9 cellular contexts compared by ENCODE assay signal in the genomic region with DNA sequence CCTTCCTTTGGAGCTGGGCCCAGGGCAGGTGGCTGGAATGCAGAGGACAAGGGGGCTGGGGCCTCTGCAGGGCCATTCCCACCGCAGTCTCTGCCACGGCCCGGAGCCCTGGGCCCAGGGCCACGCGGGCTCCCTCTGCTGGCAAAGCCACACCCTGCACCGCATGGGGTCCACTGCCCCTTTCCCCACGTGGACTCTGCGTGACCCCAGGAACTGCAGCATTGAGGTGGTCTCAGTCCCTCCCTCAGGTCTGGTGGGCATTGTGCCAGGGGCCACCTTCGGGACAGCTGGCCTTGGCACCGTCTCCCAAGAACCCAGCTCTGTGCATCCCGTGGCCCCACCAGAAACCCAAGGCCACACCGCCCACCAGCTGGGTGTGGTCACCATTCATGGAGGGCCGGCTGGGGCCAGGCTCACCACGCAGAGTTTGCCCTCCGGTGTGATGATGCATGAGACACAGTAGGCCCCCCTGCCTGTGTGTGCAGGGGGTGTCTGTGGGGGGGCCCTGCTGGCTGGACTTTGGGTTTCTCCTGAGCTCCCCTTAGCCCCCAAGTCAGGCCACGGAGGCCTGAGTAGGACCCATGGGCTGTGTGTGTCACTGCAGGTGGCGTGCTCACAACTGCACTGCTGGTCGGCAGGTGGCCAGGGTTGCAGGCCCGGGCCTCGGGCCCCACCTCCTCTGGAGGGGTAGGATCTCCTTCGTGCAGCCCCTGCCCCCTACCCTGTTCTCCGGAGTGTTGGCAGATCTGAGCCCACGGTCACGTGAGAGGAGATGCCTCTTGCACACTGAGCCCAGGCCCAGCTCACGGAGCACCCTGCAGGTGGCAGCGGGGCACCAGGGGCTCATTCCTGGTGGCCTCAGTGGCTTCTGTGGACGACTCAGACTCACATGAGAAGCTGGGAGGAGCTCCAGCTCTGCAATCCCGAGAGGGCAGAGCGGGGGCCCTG. TPM values are rescaled to one million over a fixed set of nuclear protein-coding genes. Genes with fewer than 3 reads are reported as not detected.
DNase-seq lines count a peak whose midpoint lies in the region; ATAC-seq, FAIRE-seq and TF ChIP-seq lines count a peak whose summit lies in the region.
"Had no signal": no experiment of that assay in that cellular context is flagged by ENCODE, and none has a peak within 500 bp of the region (broad histone marks: within the 10 kb centered on the region; RNA-seq: fewer than 3 reads in every experiment).

No MANE protein-coding gene starts in this region.

- H3K27ac ChIP-seq in IMR-90 (ENCODE audit: insufficient read depth, low read length) (no peak overlapping the region), stomach (peak overlapping the region in 1 of 5 donors; percentile 27)
- H3K27ac ChIP-seq in naive thymus-derived CD4-positive, alpha-beta T cell (ENCODE audit: low read depth, low read length), result no peak overlapping the region

- no peak overlapping the region for H3K27ac Mint-ChIP-seq in naive thymus-derived CD4-positive, alpha-beta T cell
- H3K27ac Mint-ChIP-seq: IgD-negative memory B cell had no signal

- H3K4me1 Mint-ChIP-seq in naive thymus-derived CD4-positive, alpha-beta T cell, result peaks cover 0 to 7% (median 0%) of the 10 kb centered on the region in 7 donors

- in situ Hi-C loops in IMR-90 (cut with MboI; ENCODE audit: low sequenced_read_pairs), result no loop called here

- TF ChIP-seq EP300 in stomach (IDR thresholded peaks at IDR 0.05), result no peak

- intact Hi-C loops in IMR-90 (cut with micrococcal nuclease) (loop anchor here (5.0 kb wide), 1 partner anchor 34 kb away; the partner anchor contains the start of gene MRPL20), stomach (cut with DNase I; ENCODE audit: low total_unique reads) (no loop called here)
- intact Hi-C loops in naive thymus-derived CD4-positive, alpha-beta T cell (cut with micrococcal nuclease), result loop anchor here in 1 of 2 donors (1.0 to 2.0 kb wide), 3 partner anchors 34 to 408 kb away; partner anchors contain the start of genes DVL1 and MRPL20

- no peak overlapping the region for H4K91ac ChIP-seq in IMR-90 (ENCODE audit: insufficient read depth, low read depth, low read length)

- H3K9me3 Mint-ChIP-seq in naive thymus-derived CD4-positive, alpha-beta T cell, result no peaks in the 10 kb centered on the region
- H3K9me3 Mint-ChIP-seq: IgD-negative memory B cell had no signal

- no peak overlapping the region for H2BK15ac ChIP-seq in IMR-90 (ENCODE audit: low read depth, low read length)

- H2AK5ac ChIP-seq in IMR-90 (ENCODE audit: low read depth, low read length), result peak overlapping the region; percentile 15; the same call in 1 of the 2 replicates

- DNase-seq in COLO668 (lab: John Stamatoyannopoulos, UW; ENCODE audit: unreplicated experiment) (peak; percentile 81), IMR-90 (no peak), stomach (peak; percentile 61), H54 (ENCODE audit: insufficient read length, low spot score) (no peak)
- peak; percentile 76 for DNase-seq in activated CD4-positive, alpha-beta T cell treated with anti-CD3 and anti-CD28 coated beads for 48 hours
- peak; percentile 38 for DNase-seq in effector CD8-positive, alpha-beta T cell (lab: John Stamatoyannopoulos, UW)
- peak in 8 of 9 donors; percentile 26 to 72 (median 48) for DNase-seq in naive thymus-derived CD4-positive, alpha-beta T cell

- H3K4me1 ChIP-seq in IMR-90 (ENCODE audit: control insufficient read depth, insufficient read depth, low read length) (no peaks in the 10 kb centered on the region), stomach (peaks cover 37 to 56% (median 44%) of the 10 kb centered on the region in 4 donors)
- peaks cover 0 to 4% of the 10 kb centered on the region in 2 donors for H3K4me1 ChIP-seq in naive thymus-derived CD4-positive, alpha-beta T cell (ENCODE audit: control insufficient read depth in 2 of 2, insufficient read depth in 2 of 2, low read length in 2 of 2)

- POLR2A ChIA-PET in IMR-90 (lab: Charles Lee; ENCODE audit: unreplicated experiment), result no interaction called here
- POLR2A ChIA-PET in naive thymus-derived CD4-positive, alpha-beta T cell (lab: Charles Lee), result interaction anchor here (0.6 to 1.1 kb wide), 2 partner anchors 33 to 67 kb away, joined by 3 to 4 read pairs; no protein-coding TSS in a partner anchor

- H3K27me3 Mint-ChIP-seq in naive thymus-derived CD4-positive, alpha-beta T cell, result peaks cover 0 to 4% (median 3%) of the 10 kb centered on the region in 5 donors

- no peak overlapping the region for H2BK120ac ChIP-seq in IMR-90 (ENCODE audit: low read depth, low read length)

- no peaks in the 10 kb centered on the region for H4K20me1 ChIP-seq in IMR-90 (ENCODE audit: insufficient read depth, low read length)

- peak overlapping the region in 1 of 10 donors; percentile 23 for H3K4me3 Mint-ChIP-seq in naive thymus-derived CD4-positive, alpha-beta T cell
- H3K4me3 Mint-ChIP-seq: IgD-negative memory B cell had no signal

- H2AK9ac ChIP-seq in IMR-90 (replicated peaks; ENCODE audit: low read depth, low read length, poor library complexity), result peak overlapping the region; percentile 21

- no TSS peak for BruUV-seq in IMR-90 (replicated peaks; lab: Mats Ljungman, UMichigan)

- CTCF ChIA-PET in IMR-90 (lab: Yijun Ruan, JAX), result interaction anchor here (1.1 to 2.1 kb wide), 4 partner anchors 9 to 41 kb away, joined by 3 to 6 read pairs (median 5); partner anchors contain the start of gene ATAD3C
- CTCF ChIA-PET in naive thymus-derived CD4-positive, alpha-beta T cell (lab: Charles Lee), result interaction anchor here (0.5 to 1.5 kb wide), 8 partner anchors 10 to 502 kb away, joined by 3 to 7 read pairs (median 3); no protein-coding TSS in a partner anchor

- no peak overlapping the region for H3K4me2 ChIP-seq in IMR-90 (ENCODE audit: low read depth, low read length)

- H3K79me1 ChIP-seq in IMR-90 (ENCODE audit: low read depth in 1 of 2, low read length in 2 of 2), result 0 out of 4 replicates have a peak, but pooled peaks cover 0 to 2% of the 10 kb centered on the region in 2 experiments

- no peak for FAIRE-seq in H54 (lab: Jason Lieb, UNC)

- H3K9ac ChIP-seq in IMR-90 (ENCODE audit: low read depth, low read length), result no peak overlapping the region

- H4K8ac ChIP-seq in IMR-90 (ENCODE audit: low read depth in 2 of 2, low read length in 2 of 2), result 0 out of 4 replicates have a peak overlapping the region, but pooled peaks of 1 of the 2 experiments have one; percentile 9

- H3K18ac ChIP-seq in IMR-90 (ENCODE audit: low read depth, low read length), result no peak overlapping the region

- H2BK5ac ChIP-seq in IMR-90 (ENCODE audit: low read depth, low read length, poor library complexity, severe bottlenecking), result no peak overlapping the region

- 0 out of 2 replicates have a peak, but pooled peaks cover 2% of the 10 kb centered on the region for H3K9me1 ChIP-seq in IMR-90 (ENCODE audit: insufficient read depth, low read length)

- no peak overlapping the region for H3K56ac ChIP-seq in IMR-90 (ENCODE audit: extremely low read depth, insufficient read depth, low read length)

- peak; percentile 96 for ATAC-seq in IMR-90 (ENCODE audit: low read depth)
- ATAC-seq in naive thymus-derived CD4-positive, alpha-beta T cell, result peak; percentile 89
- ATAC-seq in GM18519 (IDR thresholded peaks at IDR 0.05; ENCODE audit: low FRiP score, unreplicated experiment), result no peak

- H3K14ac ChIP-seq in IMR-90 (replicated peaks; ENCODE audit: low read depth, low read length), result no peak overlapping the region

- no peak overlapping the region for H2BK20ac ChIP-seq in IMR-90 (ENCODE audit: low read depth, low read length)

- no peaks in the 10 kb centered on the region for H3K9me3 ChIP-seq in IMR-90 (ENCODE audit: control insufficient read depth, insufficient read depth, low read length)
- H3K9me3 ChIP-seq in naive thymus-derived CD4-positive, alpha-beta T cell (ENCODE audit: control insufficient read depth in 2 of 3, low read length in 3 of 3), result no peaks in the 10 kb centered on the region
- no peaks in the 10 kb centered on the region for H3K9me3 ChIP-seq in stomach

- H3K4ac ChIP-seq in IMR-90 (ENCODE audit: low read depth, low read length), result no peak overlapping the region

- H2AFZ ChIP-seq in IMR-90 (replicated peaks; ENCODE audit: low read length, poor library complexity), result peak overlapping the region; percentile 81

- H3K36me3 Mint-ChIP-seq in naive thymus-derived CD4-positive, alpha-beta T cell, result no peaks in the 10 kb centered on the region
- H3K36me3 Mint-ChIP-seq: IgD-negative memory B cell had no signal

- 40% methylated on average over 12 of the region's 29 CpGs; no CpG with 5 or more reads in 1 of the 2 experiments for WGBS in IMR-90 (ENCODE audit: extremely low coverage in 2 of 2, insufficient read length in 1 of 2), 2 experiments
- 6 to 29% (median 23%) methylated on average over 11 to 29 of the region's 29 CpGs for WGBS in stomach, 5 donors

- H3K27me3 ChIP-seq in IMR-90 (ENCODE audit: control insufficient read depth, insufficient read depth, low read length), result peaks cover 2% of the 10 kb centered on the region; the same call in 1 of the 2 replicates
- peaks cover 0 to 18% of the 10 kb centered on the region in 2 donors for H3K27me3 ChIP-seq in naive thymus-derived CD4-positive, alpha-beta T cell (ENCODE audit: control insufficient read depth in 2 of 2, insufficient read depth in 2 of 2, low read length in 2 of 2)
- peaks cover 0 to 8% (median 2%) of the 10 kb centered on the region in 3 donors for H3K27me3 ChIP-seq in stomach

- H3K36me3 ChIP-seq in IMR-90 (ENCODE audit: control insufficient read depth, insufficient read depth, low read length), result no peaks in the 10 kb centered on the region
- no peaks in the 10 kb centered on the region for H3K36me3 ChIP-seq in naive thymus-derived CD4-positive, alpha-beta T cell (ENCODE audit: control insufficient read depth in 2 of 3, insufficient read depth in 3 of 3, low read length in 3 of 3)
- H3K36me3 ChIP-seq in stomach, result peaks cover 0 to 11% (median 6%) of the 10 kb centered on the region in 4 donors

- TF ChIP-seq POLR2A in IMR-90 (IDR thresholded peaks at IDR 0.05; ENCODE audit: low read depth, low read length) (0 out of 2 replicates have a peak, but pooled peaks have one; percentile 19), stomach (IDR thresholded peaks at IDR 0.05) (no peak), H54 (IDR thresholded peaks at IDR 0.05; ENCODE audit: low read depth, low read length) (no peak)

- H3K4me3 ChIP-seq in IMR-90 (ENCODE audit: insufficient read depth, low read depth, low read length), result no peak overlapping the region
- H3K4me3 ChIP-seq in naive thymus-derived CD4-positive, alpha-beta T cell (ENCODE audit: low read length), result no peak overlapping the region
- no peak overlapping the region for H3K4me3 ChIP-seq in stomach

- TF ChIP-seq CTCF in IMR-90 (conservative IDR thresholded peaks at IDR 0.05; ENCODE audit: low read depth, low read length), result peak; percentile 75
- TF ChIP-seq CTCF in stomach (IDR thresholded peaks at IDR 0.05), result peak in 6 of 7 experiments; percentile 18 to 93 (median 91)

- dilution Hi-C loops in IMR-90 (cut with HindIII; ENCODE audit: low sequenced_read_pairs, unreplicated experiment), result no loop called here

- no peak overlapping the region for H4K5ac ChIP-seq in IMR-90 (ENCODE audit: low read depth, low read length)

- H3K23ac ChIP-seq in IMR-90 (ENCODE audit: low read depth, low read length), result no peak overlapping the region

- peak; percentile 77 for TF ChIP-seq RAD21 in IMR-90 (IDR thresholded peaks at IDR 0.05; ENCODE audit: low read length)

RNA-seq across cellular contexts. Expression of gene VWA1, which starts 5.7 kb away (rescaled TPM):
- total RNA-seq in IMR-90 (2012; rRNA removed) (0.83 and 1.1 TPM in 2 replicates), stomach (10 to 100 TPM; 11.4 to 37.7 (median 21.1) TPM)
- polyA plus RNA-seq in IMR-90 (2012; rRNA removed) (6.1 and 9.2 TPM in 2 replicates), stomach (10 to 100 TPM in 2 of 3 donors, 1 to 10 TPM in 1; 7.6 to 64.8 (median 24.8) TPM)
- polyA plus RNA-seq in IMR-90 (2012; cell fraction: cytosol; rRNA removed), result 6.9 and 16.6 TPM in 2 replicates
- polyA plus RNA-seq in IMR-90 (2012; cell fraction: nucleus; rRNA removed; ENCODE audit: low replicate concordance), result 5.7 and 10.7 TPM in 2 replicates
- total RNA-seq in naive thymus-derived CD4-positive, alpha-beta T cell, result 1 to 10 TPM in 1 of 5 experiments, under 1 TPM in 1, not detected in 3; 0.15 to 1.2 TPM
- polyA plus RNA-seq in naive thymus-derived CD4-positive, alpha-beta T cell, result not detected
- polyA plus RNA-seq: IgD-negative memory B cell had no signal

RNA-seq across cellular contexts. Expression of gene ATAD3C, which starts 8.3 kb away (rescaled TPM):
- total RNA-seq in IMR-90 (2012; rRNA removed) (not detected in 2 replicates), stomach (1 to 10 TPM in 2 of 5 donors, under 1 TPM in 1, not detected in 2; 0.55 to 5.2 (median 1.3) TPM)
- polyA plus RNA-seq in IMR-90 (2012; rRNA removed) (not detected in 2 replicates), stomach (1 to 10 TPM in 1 of 3 donors, under 1 TPM in 2; 0.25 to 2.3 (median 0.92) TPM)
- polyA plus RNA-seq in IMR-90 (2012; cell fraction: cytosol; rRNA removed), result not detected in 2 replicates
- polyA plus RNA-seq in IMR-90 (2012; cell fraction: nucleus; rRNA removed; ENCODE audit: low replicate concordance), result 0.16 and 0.21 TPM in 2 replicates
- total RNA-seq in naive thymus-derived CD4-positive, alpha-beta T cell, result 1 to 10 TPM in 4 of 5 experiments, under 1 TPM in 1; 0.61 to 2.0 (median 1.4) TPM
- under 1 TPM; 0.64 to 0.76 TPM for polyA plus RNA-seq in naive thymus-derived CD4-positive, alpha-beta T cell

RNA-seq across cellular contexts. Expression of gene ANKRD65, which starts 20.1 kb away (rescaled TPM):
- total RNA-seq in IMR-90 (2012; rRNA removed), result under 0.01 TPM in 1 of 2 replicates, not detected in the other
- 0.09 and 0.11 TPM in 2 replicates for polyA plus RNA-seq in IMR-90 (2012; rRNA removed)
- polyA plus RNA-seq in IMR-90 (2012; cell fraction: cytosol; rRNA removed), result 0.03 and 0.10 TPM in 2 replicates
- polyA plus RNA-seq in IMR-90 (2012; cell fraction: nucleus; rRNA removed; ENCODE audit: low replicate concordance), result 0.17 and 0.24 TPM in 2 replicates
- total RNA-seq in naive thymus-derived CD4-positive, alpha-beta T cell, result not detected
- not detected for polyA plus RNA-seq in naive thymus-derived CD4-positive, alpha-beta T cell
- 10 to 100 TPM in 1 of 5 donors, 1 to 10 TPM in 2, under 1 TPM in 1, not detected in 1; 0.89 to 13.6 (median 4.7) TPM for total RNA-seq in stomach
- 10 to 100 TPM in 2 of 3 donors, 1 to 10 TPM in 1; 8.7 to 13.5 (median 13.3) TPM for polyA plus RNA-seq in stomach
- polyA plus RNA-seq: IgD-negative memory B cell had no signal

RNA-seq across cellular contexts. Expression of gene ATAD3B, which starts 30.4 kb away (rescaled TPM):
- total RNA-seq in IMR-90 (2012; rRNA removed) (13.8 and 28.6 TPM in 2 replicates), stomach (10 to 100 TPM; 15.6 to 91.5 (median 33.3) TPM)
- polyA plus RNA-seq in IMR-90 (2012; rRNA removed) (29.0 and 38.7 TPM in 2 replicates), stomach (10 to 100 TPM in 2 of 3 donors, 1 to 10 TPM in 1; 8.2 to 23.8 (median 18.4) TPM)
- polyA plus RNA-seq in IMR-90 (2012; cell fraction: cytosol; rRNA removed), result 20.6 and 25.1 TPM in 2 replicates
- polyA plus RNA-seq in IMR-90 (2012; cell fraction: nucleus; rRNA removed; ENCODE audit: low replicate concordance), result 198 and 272 TPM in 2 replicates
- total RNA-seq in naive thymus-derived CD4-positive, alpha-beta T cell, result 10 to 100 TPM; 42.5 to 53.8 (median 51.7) TPM
- 1 to 10 TPM; 4.5 to 6.1 TPM for polyA plus RNA-seq in naive thymus-derived CD4-positive, alpha-beta T cell

RNA-seq across cellular contexts. Expression of gene MRPL20, which starts 34.1 kb away (rescaled TPM):
- total RNA-seq in IMR-90 (2012; rRNA removed) (141 and 149 TPM in 2 replicates), stomach (100 to 1,000 TPM in 2 of 5 donors, 10 to 100 TPM in 3; 53.9 to 116 (median 82.9) TPM)
- polyA plus RNA-seq in IMR-90 (2012; rRNA removed) (157 and 172 TPM in 2 replicates), stomach (100 to 1,000 TPM; 136 to 187 (median 150) TPM)
- polyA plus RNA-seq in IMR-90 (2012; cell fraction: cytosol; rRNA removed), result 121 and 215 TPM in 2 replicates
- 86.1 and 87.0 TPM in 2 replicates for polyA plus RNA-seq in IMR-90 (2012; cell fraction: nucleus; rRNA removed; ENCODE audit: low replicate concordance)
- total RNA-seq in naive thymus-derived CD4-positive, alpha-beta T cell, result 100 to 1,000 TPM in 4 of 5 experiments, 10 to 100 TPM in 1; 91.2 to 135 (median 122) TPM
- 100 to 1,000 TPM; 221 to 239 TPM for polyA plus RNA-seq in naive thymus-derived CD4-positive, alpha-beta T cell

Comparison
In these comparisons a context has a peak if more than half of its experiments do, and no peak if none do; other contexts are left out.
1. DNase-seq: peak in COLO668 (single experiment), activated CD4-positive, alpha-beta T cell treated with anti-CD3 and anti-CD28 coated beads for 48 hours (single experiment), effector CD8-positive, alpha-beta T cell (single experiment), naive thymus-derived CD4-positive, alpha-beta T cell (8 of 9) and stomach (single experiment); none in IMR-90 (single experiment) and H54 (single experiment).